In genomic region chr18:35694803-35695202, GRCh38 we compare ENCODE assay signal across 21 cellular contexts.
DNase-seq lines count a peak whose midpoint lies in the region; ATAC-seq, FAIRE-seq and TF ChIP-seq lines count a peak whose summit lies in the region.
"Had no signal": no experiment of that assay in that cellular context is flagged by ENCODE, and none has a peak within 500 bp of the region (broad histone marks: within the 10 kb centered on the region; RNA-seq: fewer than 3 reads in every experiment).

No MANE protein-coding gene starts in this region.

- H3K79me1 ChIP-seq in neuronal stem cell (ENCODE audit: low read depth, low read length), result no peaks in the 10 kb centered on the region

- no peak overlapping the region for H2AFZ ChIP-seq in GM12878 (ENCODE audit: control insufficient read depth, low read depth, low read length)
- no peak overlapping the region for H2AFZ ChIP-seq in smooth muscle cell (ENCODE audit: low read depth)
- no peak overlapping the region for H2AFZ ChIP-seq in osteoblast (ENCODE audit: low read length)
- no peak overlapping the region for H2AFZ ChIP-seq in neuronal stem cell (ENCODE audit: low read length)

- no peak for TF ChIP-seq EP300 in GM12878 (IDR thresholded peaks at IDR 0.05; ENCODE audit: borderline replicate concordance in 1 of 2, control insufficient read depth in 1 of 2, low read depth in 2 of 2, low read length in 2 of 2)

- H3K4me2 ChIP-seq in GM12878 (ENCODE audit: control insufficient read depth, insufficient read depth) (no peak overlapping the region), smooth muscle cell (no peak overlapping the region), osteoblast (ENCODE audit: insufficient read depth, low read length) (no peak overlapping the region), neuronal stem cell (ENCODE audit: insufficient read depth, low read length, poor library complexity, severe bottlenecking) (no peak overlapping the region)

- H4K8ac ChIP-seq in neuronal stem cell (ENCODE audit: low read depth, low read length), result no peak overlapping the region

- H3K4me3 ChIP-seq in GM12865 (ENCODE audit: low read depth, low read length) (no peak overlapping the region), GM12878 (no peak overlapping the region), smooth muscle cell (no peak overlapping the region), A673 (ENCODE audit: low read depth, low read length, poor library complexity, severe bottlenecking) (no peak overlapping the region), osteoblast (ENCODE audit: insufficient read depth, low read length) (no peak overlapping the region), neuronal stem cell (ENCODE audit: low read length in 2 of 2) (no peak overlapping the region)
- H3K4me3 ChIP-seq: adrenal gland, cardiac muscle cell, esophagus muscularis mucosa, upper lobe of left lung had no signal

- RAD21 ChIA-PET in GM12878 (lab: Charles Lee; ENCODE audit: unreplicated experiment), result no interaction called here

- peak; percentile 20 for DNase-seq in GM12865 (ENCODE audit: low read depth)
- no peak for DNase-seq in GM12878 (ENCODE audit: low read depth, low spot score)
- no peak for DNase-seq in smooth muscle cell (lab: John Stamatoyannopoulos, UW; ENCODE audit: unreplicated experiment)
- DNase-seq in A673 (ENCODE audit: low spot score), result no peak
- DNase-seq in osteoblast (ENCODE audit: insufficient read length, low spot score, missing footprints), result no peak
- DNase-seq in neuronal stem cell (ENCODE audit: low spot score), result no peak
- DNase-seq: adrenal gland; CD4-positive, alpha-beta T cell; DMS79; HFFc6; Kasumi-1; left ventricle myocardium superior; NCI-H1436; right cardiac atrium; RPMI8226; stimulated activated naive B cell treated with anti-CD40 and anti-IgM and Interleukin-4, amounts not matched to agents 10 μg/mL and 1 μg/mL and 100 μg/mL, for 72 hours; upper lobe of left lung had no signal

- SMC1A ChIA-PET in GM12878 (lab: Charles Lee; ENCODE audit: uncharacterized antibody, unreplicated experiment), result interaction anchor here (1.3 to 1.7 kb wide), 2 partner anchors 8 to 198 kb away, joined by 3 to 4 read pairs; no protein-coding TSS in a partner anchor

- peak; percentile 84 for ATAC-seq in GM18870 (IDR thresholded peaks at IDR 0.05; ENCODE audit: unreplicated experiment)
- peak; percentile 60 for ATAC-seq in HG02981 (IDR thresholded peaks at IDR 0.05; ENCODE audit: unreplicated experiment)
- ATAC-seq in GM12878, result peak; percentile 59
- ATAC-seq: stimulated activated naive B cell treated with anti-CD40 and anti-IgM and Interleukin-4, amounts not matched to agents 10 μg/mL and 1 μg/mL and 100 μg/mL, for 72 hours had no signal

- CTCF ChIA-PET in GM12878 (lab: Yijun Ruan, JAX) (interaction anchor here (1.0 to 1.1 kb wide), 2 partner anchors 23 to 308 kb away, joined by 3 to 5 read pairs; no protein-coding TSS in a partner anchor), A673 (lab: Charles Lee) (no interaction called here)

- H3K9me3 ChIP-seq in GM12878 (replicated peaks; ENCODE audit: control insufficient read depth, insufficient read depth, low read length) (no peaks in the 10 kb centered on the region), smooth muscle cell (replicated peaks; ENCODE audit: low read depth) (no peaks in the 10 kb centered on the region), A673 (ENCODE audit: low read depth, low read length, poor library complexity, severe bottlenecking) (no peaks in the 10 kb centered on the region), osteoblast (ENCODE audit: low read depth, low read length) (no peaks in the 10 kb centered on the region), neuronal stem cell (replicated peaks in 1 of 2; ENCODE audit: control insufficient read depth in 2 of 2, insufficient read depth in 1 of 2, low read depth in 1 of 2, low read length in 2 of 2) (no peaks in the 10 kb centered on the region)
- H3K9me3 ChIP-seq: adrenal gland, esophagus muscularis mucosa, upper lobe of left lung had no signal

- H2BK12ac ChIP-seq in neuronal stem cell (ENCODE audit: low read length), result no peak overlapping the region

- H3K36me3 ChIP-seq in GM12878 (ENCODE audit: control insufficient read depth in 2 of 2, insufficient read depth in 2 of 2, low read length in 1 of 2) (no peaks in the 10 kb centered on the region; a peak in 2 of 4 replicates), smooth muscle cell (ENCODE audit: low read depth) (peaks cover under 1% of the 10 kb centered on the region), A673 (ENCODE audit: insufficient read depth, low read length, poor library complexity, severe bottlenecking) (no peaks in the 10 kb centered on the region), osteoblast (ENCODE audit: insufficient read depth, low read length) (peaks cover 94% of the 10 kb centered on the region), neuronal stem cell (replicated peaks in 1 of 2; ENCODE audit: control insufficient read depth in 2 of 2, insufficient read depth in 2 of 2, low read length in 2 of 2) (peaks cover 0 to 76% of the 10 kb centered on the region in 2 donors)

- in situ Hi-C loops in GM12878 (cut with MboI), result no loop called here

- no peak overlapping the region for H4K91ac ChIP-seq in neuronal stem cell (ENCODE audit: low read depth, low read length, poor library complexity)

- no peak overlapping the region for H3K4ac ChIP-seq in neuronal stem cell (ENCODE audit: low read length)

- POLR2A ChIA-PET in GM12878 (lab: Charles Lee) (no interaction called here), A673 (lab: Charles Lee; ENCODE audit: low non-redundant PET) (no interaction called here)

- H4K20me1 ChIP-seq in GM12878 (ENCODE audit: control insufficient read depth, insufficient read depth), result no peaks in the 10 kb centered on the region
- no peaks in the 10 kb centered on the region for H4K20me1 ChIP-seq in smooth muscle cell (ENCODE audit: low read depth)
- peaks cover 26% of the 10 kb centered on the region for H4K20me1 ChIP-seq in osteoblast (ENCODE audit: insufficient read depth, low read length)

- no TSS peak for BruUV-seq in GM12878 (replicated peaks; lab: Mats Ljungman, UMichigan)
- no TSS peak for BruUV-seq in A673 (replicated peaks; lab: Mats Ljungman, UMichigan)

- H3K4me1 ChIP-seq in GM12878 (ENCODE audit: control insufficient read depth, insufficient read depth, low read length) (no peaks in the 10 kb centered on the region), smooth muscle cell (ENCODE audit: low read depth) (no peaks in the 10 kb centered on the region), A673 (ENCODE audit: insufficient read depth, low read length, poor library complexity, severe bottlenecking) (no peaks in the 10 kb centered on the region), osteoblast (ENCODE audit: insufficient read depth, low read length) (no peaks in the 10 kb centered on the region), neuronal stem cell (ENCODE audit: control insufficient read depth in 2 of 2, insufficient read depth in 1 of 2, low read depth in 1 of 2, low read length in 2 of 2) (no peaks in the 10 kb centered on the region)
- H3K4me1 ChIP-seq: adrenal gland, upper lobe of left lung had no signal

- H3K27me3 ChIP-seq in GM12878 (replicated peaks in 1 of 2; ENCODE audit: control insufficient read depth in 2 of 2, insufficient read depth in 2 of 2, low read length in 1 of 2) (no peaks in the 10 kb centered on the region), smooth muscle cell (ENCODE audit: low read depth) (no peaks in the 10 kb centered on the region), A673 (replicated peaks; ENCODE audit: insufficient read depth, low read depth, low read length, poor library complexity) (no peaks in the 10 kb centered on the region), osteoblast (ENCODE audit: insufficient read depth, low read length) (no peaks in the 10 kb centered on the region), neuronal stem cell (ENCODE audit: control insufficient read depth in 3 of 3, insufficient read depth in 3 of 3, low read depth in 1 of 3, low read length in 3 of 3) (no peaks in the 10 kb centered on the region)
- H3K27me3 ChIP-seq: adrenal gland, cardiac muscle cell, esophagus muscularis mucosa, upper lobe of left lung had no signal

- no peak overlapping the region for H3K23ac ChIP-seq in neuronal stem cell (ENCODE audit: low read depth, low read length, poor library complexity)

- H3F3A ChIP-seq in smooth muscle cell (ENCODE audit: low read depth), result no peaks in the 10 kb centered on the region

- no peak for FAIRE-seq in GM12878 (lab: Jason Lieb, UNC)

- no peak for TF ChIP-seq RAD21 in GM12878 (IDR thresholded peaks at IDR 0.05; ENCODE audit: insufficient read depth, low read depth, low read length)

- H3K27ac ChIP-seq in GM12878 (ENCODE audit: control insufficient read depth, insufficient read depth) (no peak overlapping the region), smooth muscle cell (ENCODE audit: low read depth) (no peak overlapping the region), A673 (ENCODE audit: low read depth, low read length, poor library complexity, severe bottlenecking) (no peak overlapping the region), osteoblast (ENCODE audit: low read depth, low read length) (no peak overlapping the region), neuronal stem cell (replicated peaks; ENCODE audit: low read length) (no peak overlapping the region)
- H3K27ac ChIP-seq: adrenal gland, cardiac muscle cell, esophagus muscularis mucosa, upper lobe of left lung had no signal

- 100% methylated on average over 2 of the region's 2 CpGs for WGBS in GM12878 (ENCODE audit: insufficient coverage, insufficient replicate concordance, low lambda C conversion rate, missing lambda C conversion rate)
- WGBS in smooth muscle cell (ENCODE audit: low lambda C conversion rate), result 61% methylated on average over 2 of the region's 2 CpGs
- WGBS in neuronal stem cell (ENCODE audit: extremely low coverage in 2 of 2, insufficient read length in 2 of 2, insufficient replicate concordance in 1 of 2), 2 donors, result no CpG with 5 or more reads among the region's 2 CpGs

- H3K14ac ChIP-seq in neuronal stem cell (ENCODE audit: low read length), result no peak overlapping the region

- H2BK120ac ChIP-seq in neuronal stem cell (ENCODE audit: low read depth, low read length), result no peak overlapping the region

- intact Hi-C loops in GM12878 (cut with micrococcal nuclease; ENCODE audit: unreplicated experiment) (no loop called here), A673 (cut with micrococcal nuclease; ENCODE audit: unreplicated experiment) (no loop called here)

- H2BK15ac ChIP-seq in neuronal stem cell (ENCODE audit: low read length), result no peak overlapping the region

- H3K9ac ChIP-seq in GM12878 (ENCODE audit: control insufficient read depth, insufficient read depth, low read length) (no peak overlapping the region), smooth muscle cell (ENCODE audit: low read depth) (no peak overlapping the region), neuronal stem cell (ENCODE audit: low read depth, low read length, poor library complexity) (no peak overlapping the region)

- TF ChIP-seq CTCF in GM12865 (IDR thresholded peaks at IDR 0.05; ENCODE audit: insufficient read depth, low read depth, low read length, missing control alignments) (no peak), GM12878 (IDR thresholded peaks at IDR 0.05 in 2 of 3, conservative IDR thresholded peaks at IDR 0.05 in 1 of 3; ENCODE audit: control insufficient read depth in 2 of 3, extremely low read depth in 1 of 3, insufficient read depth in 1 of 3, low read depth in 3 of 3, low read length in 3 of 3) (no peak), smooth muscle cell (IDR thresholded peaks at IDR 0.05; ENCODE audit: borderline replicate concordance, insufficient read depth, poor library complexity, severe bottlenecking) (no peak), A673 (conservative IDR thresholded peaks at IDR 0.05; ENCODE audit: low read depth, low read length) (no peak), osteoblast (IDR thresholded peaks at IDR 0.05; ENCODE audit: extremely low read depth, low read depth, low read length) (no peak)

- H3K18ac ChIP-seq in neuronal stem cell (ENCODE audit: low read length), result no peak overlapping the region

- TF ChIP-seq POLR2A in GM12878 (IDR thresholded peaks at IDR 0.05; ENCODE audit: low read depth, low read length), result no peak

- H2AK5ac ChIP-seq in neuronal stem cell (ENCODE audit: low read depth, low read length), result no peak overlapping the region

- no peak overlapping the region for H2BK5ac ChIP-seq in neuronal stem cell (ENCODE audit: low read length)

- H3K79me2 ChIP-seq in GM12878 (ENCODE audit: control insufficient read depth, insufficient read depth, low read length) (no peaks in the 10 kb centered on the region), smooth muscle cell (ENCODE audit: low read depth) (no peaks in the 10 kb centered on the region), osteoblast (ENCODE audit: insufficient read depth, low read length) (peaks cover 52% of the 10 kb centered on the region)
